9 cellular contexts compared by ENCODE assay signal in the genomic region with DNA sequence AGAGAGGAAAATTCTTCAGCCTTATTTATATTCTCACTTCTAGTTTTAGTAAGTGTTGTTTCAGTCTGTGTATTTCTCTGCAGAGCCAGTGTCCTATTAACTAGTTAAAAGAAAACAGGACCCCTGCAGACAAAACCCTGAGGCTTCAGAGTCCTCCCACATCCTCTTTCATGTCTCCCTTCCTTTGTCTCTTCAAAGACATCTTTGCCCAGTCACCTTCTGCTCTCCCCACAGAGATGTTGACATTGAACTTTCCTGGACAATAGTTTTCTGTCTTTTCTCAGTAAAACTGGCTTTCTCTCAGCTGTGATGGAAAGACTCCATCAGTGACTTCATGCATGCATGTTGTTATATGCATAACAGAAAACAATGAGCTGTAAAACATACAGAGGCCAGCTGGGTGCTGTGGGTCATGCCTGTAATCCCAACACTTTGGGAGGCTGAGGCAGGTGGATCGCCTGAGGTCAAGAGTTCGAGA. TPM values are rescaled to one million over a fixed set of nuclear protein-coding genes. Genes with fewer than 3 reads are reported as not detected.
DNase-seq lines count a peak whose midpoint lies in the region; ATAC-seq and TF ChIP-seq lines count a peak whose summit lies in the region.
"Had no signal": no experiment of that assay in that cellular context is flagged by ENCODE, and none has a peak within 500 bp of the region (broad histone marks: within the 10 kb centered on the region; RNA-seq: fewer than 3 reads in every experiment).

No MANE protein-coding gene starts in this region.

- H3K36me3 ChIP-seq in sigmoid colon, result peaks cover 0 to 11% (median 0%) of the 10 kb centered on the region in 4 donors
- peaks cover 0 to 28% (median 0%) of the 10 kb centered on the region in 4 donors for H3K36me3 ChIP-seq in esophagus muscularis mucosa

- TF ChIP-seq CTCF in dorsolateral prefrontal cortex (IDR thresholded peaks at IDR 0.05 in 54 of 56, conservative IDR thresholded peaks at IDR 0.05 in 2 of 56; ENCODE audit: low read depth in 1 of 56, partially characterized antibody in 56 of 56) (no peak), sigmoid colon (IDR thresholded peaks at IDR 0.05) (no peak), esophagus muscularis mucosa (IDR thresholded peaks at IDR 0.05) (no peak)

- TF ChIP-seq EP300 in sigmoid colon (IDR thresholded peaks at IDR 0.05), result no peak
- TF ChIP-seq EP300 in esophagus muscularis mucosa (IDR thresholded peaks at IDR 0.05), result no peak

- H3K27me3 ChIP-seq in dorsolateral prefrontal cortex (no peaks in the 10 kb centered on the region), sigmoid colon (no peaks in the 10 kb centered on the region), esophagus muscularis mucosa (no peaks in the 10 kb centered on the region)

- H3K4me1 ChIP-seq in sigmoid colon (peaks cover 0 to 21% (median 6%) of the 10 kb centered on the region in 4 donors), esophagus muscularis mucosa (peaks cover 9 to 23% (median 17%) of the 10 kb centered on the region in 4 donors)

- no peak for TF ChIP-seq POLR2A in sigmoid colon (IDR thresholded peaks at IDR 0.05)
- no peak for TF ChIP-seq POLR2A in esophagus muscularis mucosa (IDR thresholded peaks at IDR 0.05; ENCODE audit: low read depth)

- intact Hi-C loops in dorsolateral prefrontal cortex (cut with DNase I), result loop anchor here in 1 of 2 donors (10.0 kb wide), 1 partner anchor 91 kb away; no protein-coding TSS in a partner anchor
- intact Hi-C loops in sigmoid colon (cut with DNase I), result no loop called here
- intact Hi-C loops in esophagus muscularis mucosa (cut with DNase I), result no loop called here

- ATAC-seq in GM18499 (IDR thresholded peaks at IDR 0.05; ENCODE audit: insufficient read depth, unreplicated experiment), result peak; percentile 85
- ATAC-seq in GM21360 (IDR thresholded peaks at IDR 0.05; ENCODE audit: unreplicated experiment), result peak; percentile 83
- ATAC-seq in HG03175 (IDR thresholded peaks at IDR 0.05; ENCODE audit: unreplicated experiment), result peak; percentile 92

- no peaks in the 10 kb centered on the region for H3K9me3 ChIP-seq in sigmoid colon
- no peaks in the 10 kb centered on the region for H3K9me3 ChIP-seq in esophagus muscularis mucosa

- H3K4me3 ChIP-seq in dorsolateral prefrontal cortex, result no peak overlapping the region
- no peak overlapping the region for H3K4me3 ChIP-seq in sigmoid colon
- H3K4me3 ChIP-seq in esophagus muscularis mucosa, result no peak overlapping the region

- peak overlapping the region; percentile 7 to 97 (median 85) for H3K27ac ChIP-seq in dorsolateral prefrontal cortex
- no peak overlapping the region for H3K27ac ChIP-seq in sigmoid colon
- no peak overlapping the region for H3K27ac ChIP-seq in esophagus muscularis mucosa (replicated peaks in 1 of 4)

- DNase-seq in dorsolateral prefrontal cortex (peak in 2 of 10 donors; percentile 46 to 53), sigmoid colon (no peak), COLO668 (lab: John Stamatoyannopoulos, UW; ENCODE audit: unreplicated experiment) (no peak), GM03348 (ENCODE audit: low spot score) (no peak), esophagus muscularis mucosa (ENCODE audit: extremely low spot score) (no peak)
- DNase-seq: NCI-H446 treated with DMSO at 0.1 percent for 48 hours had no signal

- WGBS in sigmoid colon, 2 donors, result 94 to 98% methylated on average over 2 of the region's 2 CpGs
- 87% methylated on average over 2 of the region's 2 CpGs for WGBS in esophagus muscularis mucosa

RNA-seq across cellular contexts. Expression of a gene that starts 20.2 kb away (rescaled TPM):
- 100 to 1,000 TPM in 33 of 120 experiments, 10 to 100 TPM in 87; 39.5 to 205 (median 86.4) TPM for total RNA-seq in dorsolateral prefrontal cortex
- 10 to 100 TPM; 33.0 to 53.8 (median 46.5) TPM for total RNA-seq in sigmoid colon
- polyA plus RNA-seq in sigmoid colon, result 10 to 100 TPM; 26.1 to 44.4 (median 27.0) TPM
- total RNA-seq in esophagus muscularis mucosa, result 10 to 100 TPM; 37.9 to 76.5 (median 49.4) TPM

Comparison
In these comparisons a context has a peak if more than half of its experiments do, and no peak if none do; other contexts are left out.
1. H3K27ac ChIP-seq: peak in dorsolateral prefrontal cortex (59 of 59); none in sigmoid colon (0 of 4) and esophagus muscularis mucosa (0 of 4).
2. Peak in every context shown above with its lines, with median percentiles within 50 percentile points of each other: ATAC-seq.